Comparison of ENCODE assay signal across 16 cellular contexts in the genomic region with DNA sequence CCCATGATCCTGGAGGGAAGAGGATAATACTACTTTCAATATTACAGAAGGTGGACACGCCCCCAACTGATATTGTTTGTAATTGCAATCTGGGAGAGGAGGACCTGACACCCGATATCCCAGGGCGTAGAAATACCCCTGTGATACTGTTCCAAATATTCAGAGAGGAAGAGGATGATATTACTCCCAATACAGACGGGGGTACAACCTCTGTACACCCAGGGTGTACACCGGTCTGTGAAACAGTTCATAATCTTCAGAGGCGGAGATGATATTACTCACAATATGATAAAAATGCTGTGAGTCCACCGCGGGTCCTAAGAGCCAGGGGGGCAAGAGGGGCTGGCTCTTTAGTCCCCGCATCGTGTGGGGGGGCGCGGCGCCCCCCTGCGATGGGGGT. TPM values are rescaled to one million over a fixed set of nuclear protein-coding genes. Genes with fewer than 3 reads are reported as not detected.
DNase-seq lines count a peak whose midpoint lies in the region; ATAC-seq and TF ChIP-seq lines count a peak whose summit lies in the region.
"Had no signal": no experiment of that assay in that cellular context is flagged by ENCODE, and none has a peak within 500 bp of the region (broad histone marks: within the 10 kb centered on the region; RNA-seq: fewer than 3 reads in every experiment).

No MANE protein-coding gene starts in this region.

- TF ChIP-seq CTCF in HEK293 (tag by site-specific recombination; IDR thresholded peaks at IDR 0.05), result no peak
- no peak for TF ChIP-seq CTCF in sigmoid colon (IDR thresholded peaks at IDR 0.05)

- H3K4me3 ChIP-seq in HEK293 (ENCODE audit: low read depth, low read length) (peak overlapping the region; percentile 46), sigmoid colon (peak overlapping the region; percentile 10 to 44 (median 35))
- H3K4me3 ChIP-seq: body of pancreas, GM23248 had no signal

- H3K9me3 ChIP-seq in HEK293 (ENCODE audit: control insufficient read depth, insufficient read depth, low read depth, low read length) (no peaks in the 10 kb centered on the region), sigmoid colon (no peaks in the 10 kb centered on the region)
- H3K9me3 ChIP-seq: body of pancreas had no signal

- intact Hi-C loops in activated T-helper 2 cell treated with anti-CD3 and anti-CD28 coated beads, Interferon-gamma antibody, Interleukin-2, Interleukin-4, amounts not matched to agents 10 μg/mL and 5 μg/mL and 100 μg/mL, durations not matched to agents 14 hours and 24 hours and 36 hours (cut with micrococcal nuclease), result no loop called here
- intact Hi-C loops in sigmoid colon (cut with DNase I), result no loop called here

- 48% methylated on average over 14 of the region's 14 CpGs for WGBS in sigmoid colon, 2 donors

- CTCF ChIA-PET in HEK293 (lab: Yijun Ruan, JAX), result no interaction called here

- no peaks in the 10 kb centered on the region for H3K9me3 Mint-ChIP-seq in activated T-helper 2 cell treated with anti-CD3 and anti-CD28 coated beads, Interferon-gamma antibody, Interleukin-2, Interleukin-4, amounts not matched to agents 10 μg/mL and 5 μg/mL and 100 μg/mL, durations not matched to agents 14 hours and 24 hours and 36 hours

- peak; percentile 10 for DNase-seq in NCI-H345 (lab: John Stamatoyannopoulos, UW)
- no peak for DNase-seq in NCI-H345 treated with DMSO at 0.1 percent for 48 hours (lab: John Stamatoyannopoulos, UW; ENCODE audit: unreplicated experiment)
- no peak for DNase-seq in activated T-helper 2 cell treated with anti-CD3 and anti-CD28 coated beads, Interferon-gamma antibody, Interleukin-2, Interleukin-4, amounts not matched to agents 10 μg/mL and 5 μg/mL and 100 μg/mL, durations not matched to agents 14 hours and 24 hours and 36 hours (ENCODE audit: low spot score)
- no peak for DNase-seq in sigmoid colon
- no peak for DNase-seq in HPDE6-E6E7 (ENCODE audit: extremely low spot score)
- DNase-seq: NCI-H774 had no signal

- H3K27ac ChIP-seq in HEK293 (ENCODE audit: extremely low read depth, low read depth, low read length) (no peak overlapping the region), sigmoid colon (peak overlapping the region in 1 of 4 donors; percentile 6)
- H3K27ac ChIP-seq: body of pancreas, epithelial cell of prostate, GM23248, skin epidermis had no signal

- H3K36me3 Mint-ChIP-seq in activated T-helper 2 cell treated with anti-CD3 and anti-CD28 coated beads, Interferon-gamma antibody, Interleukin-2, Interleukin-4, amounts not matched to agents 10 μg/mL and 5 μg/mL and 100 μg/mL, durations not matched to agents 14 hours and 24 hours and 36 hours (ENCODE audit: low read depth), result no peaks in the 10 kb centered on the region

- H3K27me3 ChIP-seq in sigmoid colon, result peaks cover 0 to 8% (median 6%) of the 10 kb centered on the region in 3 donors
- H3K27me3 ChIP-seq: body of pancreas had no signal

- POLR2A ChIA-PET in HEK293 (lab: Yijun Ruan, JAX), result no interaction called here

- peaks cover 15% of the 10 kb centered on the region for H3K27me3 Mint-ChIP-seq in activated T-helper 2 cell treated with anti-CD3 and anti-CD28 coated beads, Interferon-gamma antibody, Interleukin-2, Interleukin-4, amounts not matched to agents 10 μg/mL and 5 μg/mL and 100 μg/mL, durations not matched to agents 14 hours and 24 hours and 36 hours (ENCODE audit: low read depth)

- TF ChIP-seq POLR2A in sigmoid colon (IDR thresholded peaks at IDR 0.05) (no peak), GM18505 (IDR thresholded peaks at IDR 0.05; ENCODE audit: borderline replicate concordance, extremely low read depth, insufficient read depth, insufficient read length) (no peak)

- H3K4me1 Mint-ChIP-seq in activated T-helper 2 cell treated with anti-CD3 and anti-CD28 coated beads, Interferon-gamma antibody, Interleukin-2, Interleukin-4, amounts not matched to agents 10 μg/mL and 5 μg/mL and 100 μg/mL, durations not matched to agents 14 hours and 24 hours and 36 hours (ENCODE audit: low read depth), result peaks cover 15% of the 10 kb centered on the region

- H3K4me1 ChIP-seq in HEK293 (ENCODE audit: control insufficient read depth, insufficient read depth, low read length), result no peaks in the 10 kb centered on the region
- peaks cover 0 to 8% (median 2%) of the 10 kb centered on the region in 4 donors for H3K4me1 ChIP-seq in sigmoid colon

- no peak for ATAC-seq in GM18505 (IDR thresholded peaks at IDR 0.05; ENCODE audit: unreplicated experiment)
- ATAC-seq in HG03095 (IDR thresholded peaks at IDR 0.05; ENCODE audit: unreplicated experiment), result no peak

- no peak for TF ChIP-seq EP300 in sigmoid colon (IDR thresholded peaks at IDR 0.05)

- no peak overlapping the region for H3K27ac Mint-ChIP-seq in activated T-helper 2 cell treated with anti-CD3 and anti-CD28 coated beads, Interferon-gamma antibody, Interleukin-2, Interleukin-4, amounts not matched to agents 10 μg/mL and 5 μg/mL and 100 μg/mL, durations not matched to agents 14 hours and 24 hours and 36 hours

- peak overlapping the region; percentile 43 for H3K4me3 Mint-ChIP-seq in activated T-helper 2 cell treated with anti-CD3 and anti-CD28 coated beads, Interferon-gamma antibody, Interleukin-2, Interleukin-4, amounts not matched to agents 10 μg/mL and 5 μg/mL and 100 μg/mL, durations not matched to agents 14 hours and 24 hours and 36 hours (ENCODE audit: low read depth)

- H3K36me3 ChIP-seq in HEK293 (ENCODE audit: control insufficient read depth in 2 of 2, insufficient read depth in 1 of 2, low read length in 2 of 2), result no peaks in the 10 kb centered on the region
- no peaks in the 10 kb centered on the region for H3K36me3 ChIP-seq in sigmoid colon

TF ChIP-seq in HEK293, 187 proteins besides CTCF, POLR2A, EP300 and RAD21:
- TF ChIP-seq ZBTB48 (tag by site-specific recombination; IDR thresholded peaks at IDR 0.05) (no peak), SP7 (tag by site-specific recombination; IDR thresholded peaks at IDR 0.05) (no peak), ZNF510 (tag by site-specific recombination; IDR thresholded peaks at IDR 0.05; ENCODE audit: insufficient replicate concordance) (no peak), ZNF776 (tag by site-specific recombination; IDR thresholded peaks at IDR 0.05; ENCODE audit: borderline replicate concordance) (no peak), ZNF777 (tag by site-specific recombination; IDR thresholded peaks at IDR 0.05; ENCODE audit: borderline replicate concordance) (no peak), MEIS1 (CRISPR knock-in tag; IDR thresholded peaks at IDR 0.05; ENCODE audit: borderline replicate concordance) (no peak), ZNF221 (tag by site-specific recombination; IDR thresholded peaks at IDR 0.05; ENCODE audit: borderline replicate concordance) (no peak), ZNF211 (tag by site-specific recombination; IDR thresholded peaks at IDR 0.05; ENCODE audit: low read depth) (no peak), ZNF302 (tag by site-specific recombination; IDR thresholded peaks at IDR 0.05; ENCODE audit: low read depth) (no peak), FEZF1 (tag by site-specific recombination; IDR thresholded peaks at IDR 0.05) (no peak), ZBTB49 (tag by site-specific recombination; IDR thresholded peaks at IDR 0.05; ENCODE audit: low read depth) (no peak), ZNF747 (tag by site-specific recombination; IDR thresholded peaks at IDR 0.05) (no peak), PRDM1 (tag by site-specific recombination; IDR thresholded peaks at IDR 0.05) (no peak)
- TF ChIP-seq, protein P1, sequence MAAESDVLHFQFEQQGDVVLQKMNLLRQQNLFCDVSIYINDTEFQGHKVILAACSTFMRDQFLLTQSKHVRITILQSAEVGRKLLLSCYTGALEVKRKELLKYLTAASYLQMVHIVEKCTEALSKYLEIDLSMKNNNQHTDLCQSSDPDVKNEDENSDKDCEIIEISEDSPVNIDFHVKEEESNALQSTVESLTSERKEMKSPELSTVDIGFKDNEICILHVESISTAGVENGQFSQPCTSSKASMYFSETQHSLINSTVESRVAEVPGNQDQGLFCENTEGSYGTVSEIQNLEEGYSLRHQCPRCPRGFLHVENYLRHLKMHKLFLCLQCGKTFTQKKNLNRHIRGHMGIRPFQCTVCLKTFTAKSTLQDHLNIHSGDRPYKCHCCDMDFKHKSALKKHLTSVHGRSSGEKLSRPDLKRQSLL (tag by site-specific recombination; IDR thresholded peaks at IDR 0.05), result no peak
- TF ChIP-seq, protein P2, sequence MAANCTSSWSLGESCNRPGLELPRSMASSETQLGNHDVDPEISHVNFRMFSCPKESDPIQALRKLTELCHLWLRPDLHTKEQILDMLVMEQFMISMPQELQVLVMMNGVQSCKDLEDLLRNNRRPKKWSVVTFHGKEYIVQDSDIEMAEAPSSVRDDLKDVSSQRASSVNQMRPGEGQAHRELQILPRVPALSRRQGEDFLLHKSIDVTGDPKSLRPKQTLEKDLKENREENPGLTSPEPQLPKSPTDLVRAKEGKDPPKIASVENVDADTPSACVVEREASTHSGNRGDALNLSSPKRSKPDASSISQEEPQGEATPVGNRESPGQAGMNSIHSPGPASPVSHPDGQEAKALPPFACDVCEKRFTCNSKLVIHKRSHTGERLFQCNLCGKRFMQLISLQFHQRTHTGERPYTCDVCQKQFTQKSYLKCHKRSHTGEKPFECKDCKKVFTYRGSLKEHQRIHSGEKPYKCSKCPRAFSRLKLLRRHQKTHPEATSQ (tag by site-specific recombination; IDR thresholded peaks at IDR 0.05), result no peak

RNA-seq across cellular contexts. Expression of gene ALDH3B2, which starts 57.2 kb away (rescaled TPM):
- total RNA-seq in activated T-helper 2 cell treated with anti-CD3 and anti-CD28 coated beads, Interferon-gamma antibody, Interleukin-2, Interleukin-4, amounts not matched to agents 10 μg/mL and 5 μg/mL and 100 μg/mL, durations not matched to agents 14 hours and 24 hours and 36 hours, result not detected in 2 replicates
- total RNA-seq in sigmoid colon, result not detected
- under 1 TPM in 1 of 3 donors, not detected in 2; 0.38 TPM for polyA plus RNA-seq in sigmoid colon
- total RNA-seq: activated CD8-positive, alpha-beta memory T cell treated with anti-CD3 and anti-CD28 coated beads for 36 hours; body of pancreas; GM23248; LHCN-M2 had no signal
- polyA plus RNA-seq: GM23248, neural cell had no signal
